Comparison of ENCODE assay signal across 12 cellular contexts in genomic region chr19:15173746-15174404, GRCh38. TPM values are rescaled to one million over a fixed set of nuclear protein-coding genes. Genes with fewer than 3 reads are reported as not detected.
A peak's percentile ranks its signal among the peaks of the same experiment; 100 is the strongest.
DNase-seq lines count a peak whose midpoint lies in the region; FAIRE-seq and TF ChIP-seq lines count a peak whose summit lies in the region.
"Had no signal": no experiment of that assay in that cellular context is flagged by ENCODE, and none has a peak within 500 bp of the region (broad histone marks: within the 10 kb centered on the region; RNA-seq: fewer than 3 reads in every experiment).

No MANE protein-coding gene starts in this region.

- no peak overlapping the region for H2AFZ ChIP-seq in endothelial cell of umbilical vein (ENCODE audit: low read depth, low read length)

- H4K20me1 ChIP-seq in endothelial cell of umbilical vein (replicated peaks; ENCODE audit: control insufficient read depth, extremely low read depth, insufficient read depth, low read length): no peaks in the 10 kb centered on the region

- intact Hi-C loops in endothelial cell of umbilical vein (cut with micrococcal nuclease): no loop called here

- no peak overlapping the region for H3K4me3 ChIP-seq in endothelial cell of umbilical vein (replicated peaks in 1 of 3; ENCODE audit: insufficient read depth in 1 of 3, low read depth in 1 of 3, low read length in 3 of 3)

- H3K27me3 ChIP-seq in endothelial cell of umbilical vein (ENCODE audit: control insufficient read depth in 2 of 2, insufficient read depth in 2 of 2, low read length in 2 of 2): no peaks in the 10 kb centered on the region

- no peak for TF ChIP-seq POLR2A in endothelial cell of umbilical vein (IDR thresholded peaks at IDR 0.05; ENCODE audit: low read depth, low read length)

- POLR2A ChIA-PET in endothelial cell of umbilical vein (lab: Charles Lee): no interaction called here

- DNase-seq in AG09319 (ENCODE audit: extremely low read depth, low read depth): no peak
- DNase-seq in GM13976 (ENCODE audit: low spot score): no peak
- peak; percentile 27 for DNase-seq in NOMO-1 treated with DMSO at 0.1 percent for 48 hours (lab: John Stamatoyannopoulos, UW; ENCODE audit: unreplicated experiment)
- DNase-seq in endothelial cell of umbilical vein (ENCODE audit: low read depth, low spot score): no peak
- DNase-seq in NCI-H2029 treated with DMSO at 0.1 percent for 48 hours (lab: John Stamatoyannopoulos, UW): no peak
- DNase-seq in nucleus accumbens (lab: John Stamatoyannopoulos, UW): no peak
- DNase-seq in putamen (ENCODE audit: low spot score): no peak
- no peak for DNase-seq in activated T-cell treated with anti-CD3 and anti-CD28 coated beads for 4 hours
- DNase-seq: kidney, NCI-H1105, T-helper 17 cell had no signal

- no peaks in the 10 kb centered on the region for H3K36me3 ChIP-seq in endothelial cell of umbilical vein (ENCODE audit: control insufficient read depth in 2 of 2, extremely low read depth in 1 of 2, insufficient read depth in 2 of 2, low read length in 2 of 2)

- H3K9ac ChIP-seq in endothelial cell of umbilical vein (replicated peaks; ENCODE audit: extremely low read depth, insufficient read depth, low read length): no peak overlapping the region

- no peaks in the 10 kb centered on the region for H3K4me1 ChIP-seq in endothelial cell of umbilical vein (ENCODE audit: control insufficient read depth, extremely low read depth, insufficient read depth, low read length)

- dilution Hi-C loops in endothelial cell of umbilical vein (cut with MboI; ENCODE audit: extremely low pct_ligation_motif_present, low sequenced_read_pairs): no loop called here

- TF ChIP-seq CTCF in AG09319 (IDR thresholded peaks at IDR 0.05; ENCODE audit: low read depth, low read length): peak; percentile 8
- peak; percentile 22 for TF ChIP-seq CTCF in GM13976 (IDR thresholded peaks at IDR 0.05; ENCODE audit: borderline replicate concordance, control extremely low read depth, extremely low read depth, insufficient read depth, missing control alignments)
- peak; percentile 6 to 7 for TF ChIP-seq CTCF in endothelial cell of umbilical vein (IDR thresholded peaks at IDR 0.05; ENCODE audit: extremely low read depth in 1 of 2, insufficient read depth in 1 of 2, low read depth in 1 of 2, low read length in 2 of 2)

- H3K27ac ChIP-seq in endothelial cell of umbilical vein (ENCODE audit: insufficient read depth, low read depth, low read length): no peak overlapping the region

- H3K79me2 ChIP-seq in endothelial cell of umbilical vein (ENCODE audit: control insufficient read depth, insufficient read depth, low read length): no peaks in the 10 kb centered on the region

- BruUV-seq in endothelial cell of umbilical vein (replicated peaks; lab: Mats Ljungman, UMichigan): no TSS peak

- H3K9me1 ChIP-seq in endothelial cell of umbilical vein (replicated peaks; ENCODE audit: control insufficient read depth, extremely low read depth, insufficient read depth, low read length): no peaks in the 10 kb centered on the region

- in situ Hi-C loops in GM13976 (cut with MboI; ENCODE audit: low sequenced_read_pairs, unreplicated experiment): no loop called here

- no peaks in the 10 kb centered on the region for H3K9me3 ChIP-seq in endothelial cell of umbilical vein (replicated peaks; ENCODE audit: control insufficient read depth, insufficient read depth, low read length)

- no peak overlapping the region for H3K4me2 ChIP-seq in endothelial cell of umbilical vein (ENCODE audit: insufficient read depth, low read length)

- CTCF ChIA-PET in endothelial cell of umbilical vein (lab: Charles Lee): interaction anchor here (0.7 to 4.1 kb wide), 14 partner anchors 12 to 382 kb away, joined by 3 to 41 read pairs (median 4); no protein-coding TSS in a partner anchor

- no peak for FAIRE-seq in endothelial cell of umbilical vein (lab: Jason Lieb, UNC)
- FAIRE-seq: kidney had no signal

TF ChIP-seq in endothelial cell of umbilical vein, 7 proteins besides CTCF, POLR2A, EP300 and RAD21:
- TF ChIP-seq POLR2AphosphoS5 (IDR thresholded peaks at IDR 0.05; ENCODE audit: insufficient read depth, low read depth, low read length) (no peak), GATA2 (IDR thresholded peaks at IDR 0.05; ENCODE audit: insufficient read depth, insufficient read length, low read depth, low read length) (no peak), MAX (IDR thresholded peaks at IDR 0.05; ENCODE audit: insufficient read depth, insufficient read length) (no peak), EZH2 (IDR thresholded peaks at IDR 0.05; ENCODE audit: borderline replicate concordance, low read depth, low read length, severe bottlenecking) (no peak), JUN (IDR thresholded peaks at IDR 0.05; ENCODE audit: borderline replicate concordance, insufficient read depth, insufficient read length, low read depth) (no peak), FOS (IDR thresholded peaks at IDR 0.05; ENCODE audit: borderline replicate concordance, insufficient read depth, low read length) (no peak)

RNA-seq across cellular contexts. Expression of gene NOTCH3, which starts 26.9 kb away (rescaled TPM):
- total RNA-seq in endothelial cell of umbilical vein: 1.2 and 1.5 TPM in 2 replicates
- polyA plus RNA-seq in endothelial cell of umbilical vein: 0.63 and 0.67 TPM in 2 replicates
- polyA plus RNA-seq in endothelial cell of umbilical vein (2011; cell fraction: cytosol; rRNA removed): 0.39 and 0.54 TPM in 2 replicates
- polyA plus RNA-seq in endothelial cell of umbilical vein (2011; cell fraction: nucleus; rRNA removed): 0.65 and 0.97 TPM in 2 replicates
- 1.0 and 2.5 TPM in 2 replicates for polyA plus RNA-seq in endothelial cell of umbilical vein (2012)
- polyA minus RNA-seq in endothelial cell of umbilical vein: 1.6 and 2.0 TPM in 2 replicates
- polyA minus RNA-seq in endothelial cell of umbilical vein (2011; cell fraction: cytosol; rRNA and poly(A)+ RNA removed): 0.61 TPM
- 0.67 and 2.1 TPM in 2 replicates for polyA minus RNA-seq in endothelial cell of umbilical vein (2011; cell fraction: nucleus; rRNA and poly(A)+ RNA removed)
- total RNA-seq: activated T-helper 2 cell treated with anti-CD3 and anti-CD28 coated beads, Interferon-gamma antibody, Interleukin-2, Interleukin-4, amounts not matched to agents 10 μg/mL and 5 μg/mL and 100 μg/mL, durations not matched to agents 14 hours and 24 hours and 36 hours had no signal

RNA-seq across cellular contexts. Expression of gene EPHX3, which starts 58.4 kb away (rescaled TPM):
- total RNA-seq in endothelial cell of umbilical vein: 0.55 and 0.58 TPM in 2 replicates
- 0.56 and 0.70 TPM in 2 replicates for polyA plus RNA-seq in endothelial cell of umbilical vein
- polyA plus RNA-seq in endothelial cell of umbilical vein (2011; cell fraction: cytosol; rRNA removed): 0.21 and 0.22 TPM in 2 replicates
- 1.0 and 1.3 TPM in 2 replicates for polyA plus RNA-seq in endothelial cell of umbilical vein (2011; cell fraction: nucleus; rRNA removed)
- polyA plus RNA-seq in endothelial cell of umbilical vein (2012): 0.22 TPM in 1 of 2 replicates, not detected in the other
- polyA minus RNA-seq in endothelial cell of umbilical vein: 0.57 and 0.63 TPM in 2 replicates
- not detected for polyA minus RNA-seq in endothelial cell of umbilical vein (2011; cell fraction: cytosol; rRNA and poly(A)+ RNA removed)
- polyA minus RNA-seq in endothelial cell of umbilical vein (2011; cell fraction: nucleus; rRNA and poly(A)+ RNA removed): 0.87 and 1.2 TPM in 2 replicates
- total RNA-seq: T-helper 17 cell had no signal
